ENCODE assay signal across 15 cellular contexts in genomic region chr1:50474859-50475809, GRCh38. TPM values are rescaled to one million over a fixed set of nuclear protein-coding genes. Genes with fewer than 3 reads are reported as not detected.
DNase-seq lines count a peak whose midpoint lies in the region; ATAC-seq and TF ChIP-seq lines count a peak whose summit lies in the region.
"Had no signal": no experiment of that assay in that cellular context is flagged by ENCODE, and none has a peak within 500 bp of the region (broad histone marks: within the 10 kb centered on the region; RNA-seq: fewer than 3 reads in every experiment).

No MANE protein-coding gene starts in this region.

- TF ChIP-seq POLR2A in body of pancreas (IDR thresholded peaks at IDR 0.05), result no peak
- TF ChIP-seq POLR2A in prostate gland (IDR thresholded peaks at IDR 0.05), result no peak

- DNase-seq in Caki2 (ENCODE audit: low read depth) (peak; percentile 48), HuH-7 (ENCODE audit: low spot score) (peak; percentile 4), body of pancreas (no peak), iPS-NIHi7 (ENCODE audit: extremely low spot score) (peak; percentile 70), NK-92 (lab: John Stamatoyannopoulos, UW; ENCODE audit: unreplicated experiment) (no peak), prostate gland (ENCODE audit: low spot score) (no peak)
- DNase-seq: activated CD4-positive, alpha-beta T cell treated with anti-CD3 and anti-CD28 coated beads, Interleukin-2, amount 50 U/mL, for 1 hour; GF-D8; Kasumi-1; NCI-H526; T-cell; transverse colon had no signal

- no peaks in the 10 kb centered on the region for H3K27me3 ChIP-seq in body of pancreas
- H3K27me3 ChIP-seq in prostate gland (replicated peaks; ENCODE audit: insufficient read depth), result no peaks in the 10 kb centered on the region
- H3K27me3 ChIP-seq: transverse colon had no signal

- WGBS in body of pancreas, 2 donors, result 89 to 94% methylated on average over 7 of the region's 7 CpGs
- WGBS in prostate gland, result 90% methylated on average over 7 of the region's 7 CpGs

- peak overlapping the region; percentile 14 to 46 (median 39) for H3K27ac ChIP-seq in body of pancreas
- no peak overlapping the region for H3K27ac ChIP-seq in prostate gland

- H3K4me1 ChIP-seq in body of pancreas, result peaks cover 29% of the 10 kb centered on the region
- H3K4me1 ChIP-seq in prostate gland (replicated peaks), result no peaks in the 10 kb centered on the region

- intact Hi-C loops in body of pancreas (cut with DNase I) (no loop called here), prostate gland (cut with DNase I) (no loop called here)

- TF ChIP-seq CTCF in body of pancreas (IDR thresholded peaks at IDR 0.05), result no peak
- no peak for TF ChIP-seq CTCF in prostate gland (IDR thresholded peaks at IDR 0.05)

- H3K36me3 ChIP-seq in body of pancreas (replicated peaks in 1 of 2; ENCODE audit: insufficient read depth in 1 of 2, low read depth in 2 of 2) (peaks cover 0 to 2% of the 10 kb centered on the region in 2 donors), prostate gland (no peaks in the 10 kb centered on the region)
- H3K36me3 ChIP-seq: transverse colon had no signal

- H3K9me3 ChIP-seq in body of pancreas, result no peaks in the 10 kb centered on the region
- no peaks in the 10 kb centered on the region for H3K9me3 ChIP-seq in prostate gland
- H3K9me3 ChIP-seq: transverse colon had no signal

- in situ Hi-C loops in Caki2 (cut with HindIII; ENCODE audit: low pct_unique_long_range_greater_than_20kb, low sequenced_read_pairs), result no loop called here

- H3K4me3 ChIP-seq in body of pancreas (no peak overlapping the region), prostate gland (no peak overlapping the region)
- H3K4me3 ChIP-seq: transverse colon had no signal

- ATAC-seq in body of pancreas, result peak; percentile 94
- ATAC-seq in GM21529 (IDR thresholded peaks at IDR 0.05; ENCODE audit: unreplicated experiment), result no peak
- no peak for ATAC-seq in HG02678 (IDR thresholded peaks at IDR 0.05; ENCODE audit: unreplicated experiment)
- ATAC-seq: T-cell had no signal

RNA-seq across cellular contexts. Expression of gene DMRTA2, which starts 51.9 kb away (rescaled TPM):
- total RNA-seq in Caki2 (2014; rRNA removed; shearing (Covaris generic); ENCODE audit: low replicate concordance), result not detected in 2 replicates
- total RNA-seq in body of pancreas (not detected), prostate gland (1 to 10 TPM in 1 of 2 donors, not detected in 1; 1.1 TPM)
- total RNA-seq: dermis microvascular lymphatic vessel endothelial cell, T-cell, transverse colon had no signal

Comparison
In these comparisons a context has a peak if more than half of its experiments do, and no peak if none do; other contexts are left out.
1. DNase-seq: peak in Caki2 (single experiment), HuH-7 (single experiment) and iPS-NIHi7 (single experiment); none in body of pancreas (0 of 4), NK-92 (single experiment) and prostate gland (single experiment).
2. H3K27ac ChIP-seq: peak in body of pancreas (4 of 4); none in prostate gland (0 of 2).